In genomic region chr6:22657341-22657985, GRCh38 we compare ENCODE assay signal across 10 cellular contexts.
DNase-seq lines count a peak whose midpoint lies in the region; ATAC-seq and TF ChIP-seq lines count a peak whose summit lies in the region.
"Had no signal": no experiment of that assay in that cellular context is flagged by ENCODE, and none has a peak within 500 bp of the region (broad histone marks: within the 10 kb centered on the region; RNA-seq: fewer than 3 reads in every experiment).

No MANE protein-coding gene starts in this region.

- no peak overlapping the region for H3K27ac Mint-ChIP-seq in T-cell

- H3K4me3 ChIP-seq in ectodermal cell (ENCODE audit: insufficient read depth, low read depth, low read length) (no peak overlapping the region), prostate gland (no peak overlapping the region), A673 (ENCODE audit: low read depth, low read length, poor library complexity, severe bottlenecking) (no peak overlapping the region)

- no peak overlapping the region for H3K4me3 Mint-ChIP-seq in T-cell

- H3K36me3 ChIP-seq in ectodermal cell (ENCODE audit: control insufficient read depth, insufficient read depth, low read length) (no peaks in the 10 kb centered on the region), prostate gland (no peaks in the 10 kb centered on the region), A673 (ENCODE audit: insufficient read depth, low read length, poor library complexity, severe bottlenecking) (no peaks in the 10 kb centered on the region)

- TF ChIP-seq POLR2A in prostate gland (IDR thresholded peaks at IDR 0.05) = no peak

- ATAC-seq in GM18909 (IDR thresholded peaks at IDR 0.05; ENCODE audit: poor library complexity, unreplicated experiment) (peak; percentile 50), HG03571 (IDR thresholded peaks at IDR 0.05; ENCODE audit: unreplicated experiment) (peak; percentile 38), T-cell (replicated peaks in 1 of 4) (no peak)
- ATAC-seq: activated CD4-positive, CD25-positive, alpha-beta regulatory T cell treated with anti-CD3 and anti-CD28 coated beads, Interleukin-2, amount 50 U/mL, for 24 hours had no signal

- POLR2A ChIA-PET in A673 (lab: Charles Lee; ENCODE audit: low non-redundant PET) = no interaction called here
- POLR2A ChIA-PET in T-cell (lab: Charles Lee) = no interaction called here

- H3K36me3 Mint-ChIP-seq in T-cell = no peaks in the 10 kb centered on the region

- intact Hi-C loops in prostate gland (cut with DNase I) = no loop called here
- intact Hi-C loops in A673 (cut with micrococcal nuclease; ENCODE audit: unreplicated experiment) = no loop called here

- H3K4me1 ChIP-seq in ectodermal cell (ENCODE audit: control insufficient read depth, insufficient read depth, low read length) (no peaks in the 10 kb centered on the region), prostate gland (replicated peaks) (no peaks in the 10 kb centered on the region), A673 (ENCODE audit: insufficient read depth, low read length, poor library complexity, severe bottlenecking) (no peaks in the 10 kb centered on the region)

- no peaks in the 10 kb centered on the region for H3K27me3 Mint-ChIP-seq in T-cell

- peak overlapping the region; percentile 1 for H3K27ac ChIP-seq in ectodermal cell (ENCODE audit: insufficient read depth, low read depth, low read length, poor library complexity, severe bottlenecking)
- H3K27ac ChIP-seq in prostate gland = peak overlapping the region; percentile 21 to 35
- H3K27ac ChIP-seq in A673 (ENCODE audit: low read depth, low read length, poor library complexity, severe bottlenecking) = no peak overlapping the region

- no peaks in the 10 kb centered on the region for H3K27me3 ChIP-seq in ectodermal cell (ENCODE audit: control insufficient read depth, insufficient read depth, low read length, poor library complexity, severe bottlenecking)
- no peaks in the 10 kb centered on the region for H3K27me3 ChIP-seq in prostate gland (replicated peaks; ENCODE audit: insufficient read depth)
- H3K27me3 ChIP-seq in A673 (replicated peaks; ENCODE audit: insufficient read depth, low read depth, low read length, poor library complexity) = no peaks in the 10 kb centered on the region

- CTCF ChIA-PET in A673 (lab: Charles Lee) (no interaction called here), T-cell (lab: Charles Lee) (no interaction called here)

- DNase-seq in prostate gland (ENCODE audit: low spot score) = peak; percentile 22
- DNase-seq in activated CD4-positive, alpha-beta T cell treated with anti-CD3 and anti-CD28 coated beads for 4 hours = no peak
- DNase-seq in hepatic stellate cell (ENCODE audit: low spot score) = no peak
- no peak for DNase-seq in A673 (ENCODE audit: low spot score)
- DNase-seq in T-cell = no peak
- DNase-seq: activated naive CD4-positive, alpha-beta T cell treated with Interleukin-2 at 50 U/mL for 16 hours had no signal

- no peaks in the 10 kb centered on the region for H3K4me1 Mint-ChIP-seq in T-cell

- H3K9me3 Mint-ChIP-seq in T-cell = peaks cover 0 to 8% (median 0%) of the 10 kb centered on the region in 3 donors

- no TSS peak for BruUV-seq in A673 (replicated peaks; lab: Mats Ljungman, UMichigan)

- no peak for TF ChIP-seq CTCF in prostate gland (IDR thresholded peaks at IDR 0.05)
- TF ChIP-seq CTCF in A673 (conservative IDR thresholded peaks at IDR 0.05; ENCODE audit: low read depth, low read length) = no peak

- H3K9me3 ChIP-seq in ectodermal cell (ENCODE audit: control insufficient read depth, low read length) (no peaks in the 10 kb centered on the region), prostate gland (no peaks in the 10 kb centered on the region), A673 (ENCODE audit: low read depth, low read length, poor library complexity, severe bottlenecking) (no peaks in the 10 kb centered on the region)

- WGBS in ectodermal cell, 2 experiments = 92 to 93% methylated on average over 1 of the region's 1 CpG
- whole genome bisulfite sequencing in prostate gland = 18% methylated on average over 1 of the region's 1 CpG

Comparison
In these comparisons a context has a peak if more than half of its experiments do, and no peak if none do; other contexts are left out.
1. ATAC-seq: peak in GM18909 (single experiment) and HG03571 (single experiment); none in T-cell (0 of 4).